ENCODE assay signal across 22 cellular contexts in genomic region chr9:5382479-5382878, GRCh38. TPM values are rescaled to one million over a fixed set of nuclear protein-coding genes. Genes with fewer than 3 reads are reported as not detected.
"Had no signal": no experiment of that assay in that cellular context is flagged by ENCODE, and none has a peak within 500 bp of the region (broad histone marks: within the 10 kb centered on the region; RNA-seq: fewer than 3 reads in every experiment).

No MANE protein-coding gene starts in this region.

- H3K27ac ChIP-seq: body of pancreas, foreskin keratinocyte, lower lobe of right lung, right atrium auricular region, transverse colon, vagina, VCaP had no signal

- H3K4me1 Mint-ChIP-seq: immature natural killer cell, mesothelial cell of epicardium had no signal

- ATAC-seq: activated CD4-positive, alpha-beta T cell treated with anti-CD3 and anti-CD28 coated beads for 36 hours; activated T-cell treated with anti-CD3 and anti-CD28 coated beads, Interleukin-2, amount 50 U/mL, for 4 hours; body of pancreas; foreskin keratinocyte; left cardiac atrium; lower lobe of right lung had no signal

- H3K36me3 ChIP-seq: lower lobe of right lung, right atrium auricular region, transverse colon, vagina had no signal

- H3K9me3 Mint-ChIP-seq: activated CD4-positive, alpha-beta memory T cell treated with anti-CD3 and anti-CD28 coated beads for 36 hours; activated naive CD4-positive, alpha-beta T cell treated with anti-CD3 and anti-CD28 coated beads, Interleukin-2, amount 50 U/mL, for 24 hours; activated T-cell treated with anti-CD3 and anti-CD28 coated beads, Interleukin-2, amount 50 U/mL, for 4 hours; immature natural killer cell; mesothelial cell of epicardium had no signal

- H3K4me3 Mint-ChIP-seq: activated CD4-positive, alpha-beta memory T cell treated with anti-CD3 and anti-CD28 coated beads for 36 hours; activated CD4-positive, alpha-beta T cell treated with anti-CD3 and anti-CD28 coated beads for 36 hours; activated naive CD4-positive, alpha-beta T cell treated with anti-CD3 and anti-CD28 coated beads, Interleukin-2, amount 50 U/mL, for 24 hours; activated T-cell treated with anti-CD3 and anti-CD28 coated beads, Interleukin-2, amount 50 U/mL, for 4 hours; immature natural killer cell; mesothelial cell of epicardium had no signal

- H3K27ac Mint-ChIP-seq: activated CD4-positive, alpha-beta memory T cell treated with anti-CD3 and anti-CD28 coated beads for 36 hours; activated CD4-positive, alpha-beta T cell treated with anti-CD3 and anti-CD28 coated beads for 36 hours; activated naive CD4-positive, alpha-beta T cell treated with anti-CD3 and anti-CD28 coated beads, Interleukin-2, amount 50 U/mL, for 24 hours; mesothelial cell of epicardium; progenitor cell of endocrine pancreas had no signal

- H3K27me3 ChIP-seq: body of pancreas, foreskin keratinocyte, right atrium auricular region, transverse colon, vagina had no signal

- H3K4me3 ChIP-seq: body of pancreas, lower lobe of right lung, right atrium auricular region, transverse colon, vagina had no signal

- DNase-seq: activated CD4-positive, alpha-beta memory T cell treated with anti-CD3 and anti-CD28 coated beads for 36 hours; activated CD4-positive, alpha-beta T cell treated with anti-CD3 and anti-CD28 coated beads for 36 hours; activated effector memory CD4-positive, alpha-beta T cell treated with Interleukin-2 at 50 U/mL for 16 hours; activated T-cell treated with anti-CD3 and anti-CD28 coated beads, Interleukin-2, amount 50 U/mL, for 4 hours; amniotic stem cell; body of pancreas; effector CD8-positive, alpha-beta T cell; foreskin keratinocyte; immature natural killer cell; left cardiac atrium; lower lobe of right lung; stimulated activated CD4-positive, alpha-beta T cell treated with anti-CD3 and anti-CD28 coated beads, Interleukin-2, amount 100 ng/mL, for 48 hours; stimulated activated naive CD4-positive, alpha-beta T cell; transverse colon had no signal

- H3K9me3 ChIP-seq: body of pancreas, lower lobe of right lung, right atrium auricular region, transverse colon, vagina had no signal

- H3K27me3 Mint-ChIP-seq: activated CD4-positive, alpha-beta memory T cell treated with anti-CD3 and anti-CD28 coated beads for 36 hours; activated CD4-positive, alpha-beta T cell treated with anti-CD3 and anti-CD28 coated beads for 36 hours; activated naive CD4-positive, alpha-beta T cell treated with anti-CD3 and anti-CD28 coated beads, Interleukin-2, amount 50 U/mL, for 24 hours; progenitor cell of endocrine pancreas had no signal

- H3K4me1 ChIP-seq: body of pancreas, foreskin keratinocyte, lower lobe of right lung, right atrium auricular region, transverse colon, vagina had no signal

RNA-seq across cellular contexts. Expression of gene RLN1, which starts 42.8 kb away (rescaled TPM):
- total RNA-seq: body of pancreas, lower lobe of right lung, omental fat pad, vagina had no signal
- polyA plus RNA-seq: neural cell had no signal
